Comparison of ENCODE assay signal across 8 cellular contexts in the genomic region with DNA sequence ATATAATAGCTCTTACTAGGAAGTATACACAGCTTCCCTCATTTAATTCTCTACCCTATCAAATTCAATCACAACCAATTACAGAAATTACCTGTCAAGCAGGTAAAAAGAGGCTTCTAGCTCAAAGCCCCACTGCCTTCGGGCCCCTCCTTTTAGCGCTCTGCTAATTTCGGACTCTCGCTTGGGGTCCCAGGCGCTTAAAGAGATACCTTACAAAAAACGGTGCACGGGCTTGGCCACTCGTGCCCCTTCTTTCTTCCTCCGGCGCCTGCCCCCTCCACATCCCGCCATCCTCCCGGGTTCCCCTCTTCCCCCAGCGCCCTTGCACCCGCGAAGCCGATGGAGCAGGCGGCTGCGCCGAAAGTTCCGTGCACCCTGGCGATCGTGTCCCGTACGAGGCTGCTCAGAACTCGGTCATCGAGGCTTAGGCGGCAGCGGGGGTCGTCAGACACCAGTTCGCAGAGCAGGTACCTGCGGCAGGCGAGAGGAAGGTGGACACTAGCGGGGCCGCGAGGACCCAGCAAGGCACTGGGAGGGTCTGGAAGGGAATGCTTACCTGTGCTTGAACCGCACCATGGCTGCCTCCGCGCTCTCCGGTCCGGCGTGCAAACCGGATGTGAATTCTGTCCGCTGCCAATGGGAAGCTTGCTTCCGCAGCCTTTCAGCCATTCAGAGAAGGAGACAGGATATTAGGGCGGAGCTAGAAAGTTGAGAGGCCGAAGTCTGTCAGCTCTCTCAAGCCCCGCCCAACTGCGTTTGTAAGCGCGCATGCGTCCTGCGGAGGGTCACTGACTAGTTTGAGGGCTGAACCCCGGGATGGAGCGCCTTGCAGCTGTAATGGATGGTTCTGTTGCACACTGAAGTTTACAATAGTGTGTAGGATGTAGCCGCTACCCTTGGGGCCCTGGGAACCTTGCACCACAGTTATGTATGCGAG. TPM values are rescaled to one million over a fixed set of nuclear protein-coding genes. Genes with fewer than 3 reads are reported as not detected.
DNase-seq lines count a peak whose midpoint lies in the region; ATAC-seq and TF ChIP-seq lines count a peak whose summit lies in the region.

POP5 (minus strand) TSS at position 616 of the 937 bp plus-strand sequence; CDS start at position 576, 40 bp downstream.

- no peaks in the 10 kb centered on the region for H3K79me2 ChIP-seq in fibroblast of lung (ENCODE audit: control insufficient read depth, insufficient read depth, low read length)

- H3K27ac Mint-ChIP-seq in activated T-helper 17 cell treated with anti-CD3 and anti-CD28 coated beads, Interleukin-2, amount 50 U/mL, for 72 hours: peak within 1 kb of the TSS; percentile 96
- H3K27ac Mint-ChIP-seq in naive thymus-derived CD4-positive, alpha-beta T cell: peak within 1 kb of the TSS; percentile 81 to 97 (median 94)
- H3K27ac Mint-ChIP-seq in stimulated activated naive B cell treated with anti-CD40 and anti-IgM and Interleukin-4, amounts not matched to agents 10 μg/mL and 1 μg/mL and 100 μg/mL, for 72 hours: peak within 1 kb of the TSS; percentile 98

- peak within 1 kb of the TSS; percentile 97 for H2AFZ ChIP-seq in fibroblast of lung (ENCODE audit: low read length)

- H3K4me1 ChIP-seq in fibroblast of lung (ENCODE audit: control insufficient read depth, extremely low read depth, insufficient read depth, low read length): peaks cover 7% of the 10 kb centered on the region
- H3K4me1 ChIP-seq in naive thymus-derived CD4-positive, alpha-beta T cell (ENCODE audit: control insufficient read depth in 2 of 2, insufficient read depth in 2 of 2, low read length in 2 of 2): peaks cover 4 to 21% of the 10 kb centered on the region in 2 donors

- POLR2A ChIA-PET in RWPE1 (lab: Yijun Ruan, JAX; ENCODE audit: low non-redundant PET): interaction anchor here (0.5 to 1.0 kb wide), 3 partner anchors 69 to 147 kb away, joined by 3 to 8 read pairs (median 4); no protein-coding TSS in a partner anchor
- POLR2A ChIA-PET in naive thymus-derived CD4-positive, alpha-beta T cell (lab: Charles Lee): interaction anchor here (0.5 to 4.5 kb wide), 23 partner anchors 7 to 641 kb away, joined by 3 to 26 read pairs (median 4); partner anchors contain the start of genes COQ5, COX6A1, DYNLL1 and MLEC

- peak; percentile 97 for ATAC-seq in activated T-helper 17 cell treated with anti-CD3 and anti-CD28 coated beads, Interleukin-2, amount 50 U/mL, for 72 hours (replicated peaks)
- ATAC-seq in naive thymus-derived CD4-positive, alpha-beta T cell: peak; percentile 97
- peak; percentile 95 to 96 for ATAC-seq in stimulated activated naive B cell treated with anti-CD40 and anti-IgM and Interleukin-4, amounts not matched to agents 10 μg/mL and 1 μg/mL and 100 μg/mL, for 72 hours (replicated peaks)

- DNase-seq in Daoy (ENCODE audit: low read depth): peak; percentile 98
- DNase-seq in GOT3 (lab: John Stamatoyannopoulos, UW): peak; percentile 79
- peak; percentile 95 for DNase-seq in LNCaP clone FGC (ENCODE audit: low read depth)
- DNase-seq in RWPE1 (ENCODE audit: low spot score): peak; percentile 96
- peak; percentile 95 to 97 for DNase-seq in fibroblast of lung (ENCODE audit: low read depth in 2 of 2)
- peak; percentile 72 to 93 (median 89) for DNase-seq in naive thymus-derived CD4-positive, alpha-beta T cell
- DNase-seq in stimulated activated naive B cell treated with anti-CD40 and anti-IgM and Interleukin-4, amounts not matched to agents 10 μg/mL and 1 μg/mL and 100 μg/mL, for 72 hours: peak; percentile 95

- peak within 1 kb of the TSS; percentile 83 for H3K4me2 ChIP-seq in fibroblast of lung (ENCODE audit: extremely low read depth, insufficient read depth, low read length)

- H3K9ac ChIP-seq in fibroblast of lung (ENCODE audit: insufficient read depth, low read length): peak within 1 kb of the TSS; percentile 71

- H3K27me3 Mint-ChIP-seq in activated T-helper 17 cell treated with anti-CD3 and anti-CD28 coated beads, Interleukin-2, amount 50 U/mL, for 72 hours: no peaks in the 10 kb centered on the region
- H3K27me3 Mint-ChIP-seq in naive thymus-derived CD4-positive, alpha-beta T cell: peaks cover 0 to 27% (median 7%) of the 10 kb centered on the region in 5 donors
- H3K27me3 Mint-ChIP-seq in stimulated activated naive B cell treated with anti-CD40 and anti-IgM and Interleukin-4, amounts not matched to agents 10 μg/mL and 1 μg/mL and 100 μg/mL, for 72 hours: peaks cover 6 to 12% of the 10 kb centered on the region in 2 donors

- H3K9me3 ChIP-seq in fibroblast of lung (ENCODE audit: control insufficient read depth, insufficient read depth, low read depth, low read length): no peaks in the 10 kb centered on the region
- H3K9me3 ChIP-seq in naive thymus-derived CD4-positive, alpha-beta T cell (ENCODE audit: control insufficient read depth in 2 of 3, low read length in 3 of 3): no peaks in the 10 kb centered on the region

- H3K36me3 ChIP-seq in fibroblast of lung (ENCODE audit: control insufficient read depth, insufficient read depth, low read length): peaks cover 6% of the 10 kb centered on the region
- peaks cover 4 to 29% (median 11%) of the 10 kb centered on the region in 3 experiments for H3K36me3 ChIP-seq in naive thymus-derived CD4-positive, alpha-beta T cell (ENCODE audit: control insufficient read depth in 2 of 3, insufficient read depth in 3 of 3, low read length in 3 of 3)

- H3K27ac ChIP-seq in RWPE1: peak within 1 kb of the TSS; percentile 66
- H3K27ac ChIP-seq in fibroblast of lung (ENCODE audit: insufficient read depth, low read length): peak within 1 kb of the TSS; percentile 63
- peak within 1 kb of the TSS; percentile 77 for H3K27ac ChIP-seq in naive thymus-derived CD4-positive, alpha-beta T cell (ENCODE audit: low read depth, low read length)

- intact Hi-C loops in naive thymus-derived CD4-positive, alpha-beta T cell (cut with micrococcal nuclease): loop anchor here (1.0 to 10.0 kb wide), 13 partner anchors 47 to 1921 kb away; partner anchors contain the start of genes ACADS (in 2 of the 2), RNF10 (in 2 of the 2), C12orf43 (in 1 of the 2) and COQ5 (in 1 of the 2)

- H4K20me1 ChIP-seq in fibroblast of lung (ENCODE audit: control insufficient read depth, extremely low read depth, insufficient read depth, low read length): no peaks in the 10 kb centered on the region

- TF ChIP-seq CTCF in LNCaP clone FGC (IDR thresholded peaks at IDR 0.05; ENCODE audit: control insufficient read depth, extremely low read depth, insufficient read depth): no peak
- no peak for TF ChIP-seq CTCF in RWPE1 (conservative IDR thresholded peaks at IDR 0.05; ENCODE audit: low read depth)
- no peak for TF ChIP-seq CTCF in fibroblast of lung (conservative IDR thresholded peaks at IDR 0.05 in 1 of 2, IDR thresholded peaks at IDR 0.05 in 1 of 2; ENCODE audit: low read depth in 1 of 2, low read length in 2 of 2)

- H3K4me1 Mint-ChIP-seq in activated T-helper 17 cell treated with anti-CD3 and anti-CD28 coated beads, Interleukin-2, amount 50 U/mL, for 72 hours: peaks cover 21% of the 10 kb centered on the region
- H3K4me1 Mint-ChIP-seq in naive thymus-derived CD4-positive, alpha-beta T cell: peaks cover 24 to 47% (median 34%) of the 10 kb centered on the region in 7 donors
- H3K4me1 Mint-ChIP-seq in stimulated activated naive B cell treated with anti-CD40 and anti-IgM and Interleukin-4, amounts not matched to agents 10 μg/mL and 1 μg/mL and 100 μg/mL, for 72 hours: peaks cover 22 to 44% of the 10 kb centered on the region in 2 donors

- H3K27me3 ChIP-seq in fibroblast of lung (ENCODE audit: control insufficient read depth, insufficient read depth, low read length): no peaks in the 10 kb centered on the region
- H3K27me3 ChIP-seq in naive thymus-derived CD4-positive, alpha-beta T cell (ENCODE audit: control insufficient read depth in 2 of 2, insufficient read depth in 2 of 2, low read length in 2 of 2): no peaks in the 10 kb centered on the region

- H3K36me3 Mint-ChIP-seq in activated T-helper 17 cell treated with anti-CD3 and anti-CD28 coated beads, Interleukin-2, amount 50 U/mL, for 72 hours (ENCODE audit: low read depth): peaks cover 47% of the 10 kb centered on the region
- H3K36me3 Mint-ChIP-seq in naive thymus-derived CD4-positive, alpha-beta T cell: peaks cover 0 to 12% (median 3%) of the 10 kb centered on the region in 5 donors
- peaks cover 8 to 27% of the 10 kb centered on the region in 2 donors for H3K36me3 Mint-ChIP-seq in stimulated activated naive B cell treated with anti-CD40 and anti-IgM and Interleukin-4, amounts not matched to agents 10 μg/mL and 1 μg/mL and 100 μg/mL, for 72 hours

- H3K4me3 Mint-ChIP-seq in activated T-helper 17 cell treated with anti-CD3 and anti-CD28 coated beads, Interleukin-2, amount 50 U/mL, for 72 hours: peak within 1 kb of the TSS; percentile 100
- peak within 1 kb of the TSS; percentile 95 to 99 (median 98) for H3K4me3 Mint-ChIP-seq in naive thymus-derived CD4-positive, alpha-beta T cell
- peak within 1 kb of the TSS; percentile 96 to 99 for H3K4me3 Mint-ChIP-seq in stimulated activated naive B cell treated with anti-CD40 and anti-IgM and Interleukin-4, amounts not matched to agents 10 μg/mL and 1 μg/mL and 100 μg/mL, for 72 hours

- CTCF ChIA-PET in RWPE1 (lab: Yijun Ruan, JAX): interaction anchor here (0.7 to 1.6 kb wide), 3 partner anchors 46 to 320 kb away, joined by 3 to 7 read pairs (median 3); no protein-coding TSS in a partner anchor
- CTCF ChIA-PET in naive thymus-derived CD4-positive, alpha-beta T cell (lab: Charles Lee): interaction anchor here (0.6 to 2.6 kb wide), 8 partner anchors 63 to 1918 kb away, joined by 3 to 16 read pairs (median 4); no protein-coding TSS in a partner anchor

- H3K9me3 Mint-ChIP-seq in activated T-helper 17 cell treated with anti-CD3 and anti-CD28 coated beads, Interleukin-2, amount 50 U/mL, for 72 hours: no peaks in the 10 kb centered on the region
- H3K9me3 Mint-ChIP-seq in naive thymus-derived CD4-positive, alpha-beta T cell: peaks cover 0 to 4% (median 0%) of the 10 kb centered on the region in 11 donors
- no peaks in the 10 kb centered on the region for H3K9me3 Mint-ChIP-seq in stimulated activated naive B cell treated with anti-CD40 and anti-IgM and Interleukin-4, amounts not matched to agents 10 μg/mL and 1 μg/mL and 100 μg/mL, for 72 hours

- H3K4me3 ChIP-seq in LNCaP clone FGC (ENCODE audit: low read depth, low read length) (peak within 1 kb of the TSS; percentile 68), fibroblast of lung (replicated peaks in 1 of 4; ENCODE audit: control extremely low read depth in 1 of 4, insufficient read depth in 1 of 4, low read depth in 3 of 4, low read length in 4 of 4) (peak within 1 kb of the TSS; percentile 89 to 97 (median 95))
- H3K4me3 ChIP-seq in naive thymus-derived CD4-positive, alpha-beta T cell (ENCODE audit: low read length): peak within 1 kb of the TSS; percentile 99

RNA-seq across cellular contexts. Expression of gene POP5, which starts in this region (rescaled TPM):
- total RNA-seq in Daoy (2014; rRNA removed; shearing (Covaris generic)): 96.2 and 96.8 TPM in 2 replicates
- total RNA-seq in activated T-helper 17 cell treated with anti-CD3 and anti-CD28 coated beads, Interleukin-2, amount 50 U/mL, for 72 hours: 10 to 100 TPM; 29.9 to 41.5 TPM
- 25.7 and 28.6 TPM in 2 replicates for total RNA-seq in fibroblast of lung
- 50.3 and 69.0 TPM in 2 replicates for polyA plus RNA-seq in fibroblast of lung
- 38.4 and 50.6 TPM in 2 replicates for polyA plus RNA-seq in fibroblast of lung (2012)
- 13.3 and 18.7 TPM in 2 replicates for polyA minus RNA-seq in fibroblast of lung (ENCODE audit: low replicate concordance)
- 10 to 100 TPM; 42.9 to 86.8 (median 59.0) TPM for total RNA-seq in naive thymus-derived CD4-positive, alpha-beta T cell
- polyA plus RNA-seq in naive thymus-derived CD4-positive, alpha-beta T cell: 100 to 1,000 TPM; 116 to 141 TPM

Comparison
In these comparisons a context has a peak if more than half of its experiments do, and no peak if none do; other contexts are left out.
1. Peak in every context shown above with its lines: DNase-seq, ATAC-seq, H3K4me3 ChIP-seq and H3K27ac ChIP-seq.